In genomic region chr5:59535561-59535960, GRCh38 we compare ENCODE assay signal across 1 cellular context.
TF ChIP-seq lines count a peak whose summit lies in the region.

No MANE protein-coding gene starts in this region.

TF ChIP-seq in A549, 52 proteins besides CTCF, POLR2A, EP300 and RAD21 (continued from another document):
- TF ChIP-seq PBX3 (IDR thresholded peaks at IDR 0.05), result no peak
- no peak for TF ChIP-seq BHLHE40 (IDR thresholded peaks at IDR 0.05; ENCODE audit: low read depth, low read length)
- TF ChIP-seq RARB (CRISPR knock-in tag; IDR thresholded peaks at IDR 0.05), result no peak
- no peak for TF ChIP-seq TP53 (CRISPR knock-in tag; IDR thresholded peaks at IDR 0.05)
- no peak for TF ChIP-seq SMC3 (IDR thresholded peaks at IDR 0.05)
- TF ChIP-seq NFE2L2 (conservative IDR thresholded peaks at IDR 0.05; ENCODE audit: low read length), result no peak
